ENCODE assay signal across 1 cellular context in genomic region chr5:155726267-155726666, GRCh38.
A peak's percentile ranks its signal among the peaks of the same experiment; 100 is the strongest.
TF ChIP-seq lines count a peak whose summit lies in the region.

No MANE protein-coding gene starts in this region.

TF ChIP-seq in H1, 55 proteins besides CTCF, POLR2A, EP300 and RAD21:
- TF ChIP-seq CEBPB (IDR thresholded peaks at IDR 0.05; ENCODE audit: low read depth, low read length) (0 out of 2 replicates have a peak, but pooled peaks have one; percentile 27), SP1 (IDR thresholded peaks at IDR 0.05; ENCODE audit: low read depth, low read length) (no peak), SP4 (IDR thresholded peaks at IDR 0.05; ENCODE audit: low read length) (no peak), SIN3A (conservative IDR thresholded peaks at IDR 0.05 in 1 of 2, IDR thresholded peaks at IDR 0.05 in 1 of 2; ENCODE audit: low read depth in 1 of 2, low read length in 2 of 2) (0 out of 4 replicates have a peak, but pooled peaks of 1 of the 2 experiments have one; percentile 56), RNF2 (IDR thresholded peaks at IDR 0.05; ENCODE audit: borderline replicate concordance, low read depth, low read length, missing control alignments, poor library complexity, severe bottlenecking) (no peak), EZH2 (IDR thresholded peaks at IDR 0.05; ENCODE audit: low read depth, low read length, severe bottlenecking) (no peak), SAP30 (IDR thresholded peaks at IDR 0.05; ENCODE audit: insufficient read depth, insufficient replicate concordance, low read length) (no peak), CBX5 (IDR thresholded peaks at IDR 0.05; ENCODE audit: low read depth, low read length) (no peak), KDM1A (IDR thresholded peaks at IDR 0.05; ENCODE audit: borderline replicate concordance, low read length) (no peak), MAFK (IDR thresholded peaks at IDR 0.05; ENCODE audit: low read depth, low read length) (no peak), CHD1 (IDR thresholded peaks at IDR 0.05; ENCODE audit: low read depth, low read length) (no peak), SRF (IDR thresholded peaks at IDR 0.05; ENCODE audit: low read depth, low read length) (no peak), TCF12 (IDR thresholded peaks at IDR 0.05; ENCODE audit: low read depth, low read length) (no peak), PHF8 (conservative IDR thresholded peaks at IDR 0.05; ENCODE audit: low read depth, low read length) (no peak), ATF3 (IDR thresholded peaks at IDR 0.05; ENCODE audit: insufficient read depth, low read depth, low read length) (no peak), YY1 (IDR thresholded peaks at IDR 0.05; ENCODE audit: low read depth, low read length) (peak; percentile 58; the same call in 1 of the 2 replicates), TAF1 (IDR thresholded peaks at IDR 0.05; ENCODE audit: low read depth, low read length) (no peak), NANOG (IDR thresholded peaks at IDR 0.05; ENCODE audit: insufficient read depth, low read depth, low read length, poor library complexity, severe bottlenecking) (no peak), CHD2 (IDR thresholded peaks at IDR 0.05; ENCODE audit: low read length) (no peak), SUZ12 (IDR thresholded peaks at IDR 0.05; ENCODE audit: low read length) (no peak; the same call in 1 of the 2 replicates), ASH2L (IDR thresholded peaks at IDR 0.05; ENCODE audit: low read length) (no peak), HDAC2 (IDR thresholded peaks at IDR 0.05; ENCODE audit: borderline replicate concordance in 1 of 2, low read depth in 2 of 2, low read length in 2 of 2) (no peak), ZNF274 (IDR thresholded peaks at IDR 0.05; ENCODE audit: borderline replicate concordance, extremely low read depth, low read length) (no peak), USF2 (IDR thresholded peaks at IDR 0.05; ENCODE audit: low read length) (no peak)
